ENCODE assay signal across 22 cellular contexts in genomic region chr18:34875150-34875549, GRCh38.
"Had no signal": no experiment of that assay in that cellular context is flagged by ENCODE, and none has a peak within 500 bp of the region (broad histone marks: within the 10 kb centered on the region; RNA-seq: fewer than 3 reads in every experiment).

No MANE protein-coding gene starts in this region.

- H3K36me3 ChIP-seq: spleen, stomach had no signal

- DNase-seq: effector CD8-positive, alpha-beta T cell; kidney; left cardiac atrium; left ventricle myocardium superior; mesenchymal stem cell; midbrain; nephron progenitor cell; spleen; stimulated activated CD4-positive, alpha-beta T cell treated with anti-CD3 and anti-CD28 coated beads, Interleukin-15, amount 100 ng/mL, for 24 hours; stimulated activated CD4-positive, alpha-beta T cell treated with anti-CD3 and anti-CD28 coated beads, Interleukin-1b, Interleukin-23, amount 100 ng/mL, for 48 hours; stimulated activated CD4-positive, alpha-beta T cell treated with anti-CD3 and anti-CD28 coated beads, Interleukin-4, amount 100 ng/mL, for 24 hours; stomach; trophoblast cell had no signal

- H3K4me3 ChIP-seq: coronary artery, esophagus muscularis mucosa, gastroesophageal sphincter, lung, spleen, stomach had no signal

- H3K27me3 Mint-ChIP-seq: progenitor cell of endocrine pancreas had no signal

- H3K4me3 Mint-ChIP-seq: nephron progenitor cell; stimulated activated memory B cell treated with anti-CD40 and anti-IgM and Interleukin-4, amounts not matched to agents 10 μg/mL and 1 μg/mL and 100 μg/mL, for 72 hours had no signal

- H3K4me1 ChIP-seq: spleen had no signal

- H3K27ac ChIP-seq: coronary artery, epithelial cell of prostate, esophagus muscularis mucosa, gastroesophageal sphincter, spleen, stomach had no signal

- FAIRE-seq: endometrium, kidney had no signal

- H3K9me3 Mint-ChIP-seq: nephron progenitor cell; stimulated activated memory B cell treated with anti-CD40 and anti-IgM and Interleukin-4, amounts not matched to agents 10 μg/mL and 1 μg/mL and 100 μg/mL, for 72 hours had no signal

- H3K9me3 ChIP-seq: esophagus muscularis mucosa, gastroesophageal sphincter, spleen, stomach had no signal

- ATAC-seq: gastroesophageal sphincter; left cardiac atrium; left ventricle myocardium superior; sciatic nerve; stimulated activated memory B cell treated with anti-CD40 and anti-IgM and Interleukin-4, amounts not matched to agents 10 μg/mL and 1 μg/mL and 100 μg/mL, for 72 hours had no signal

- H3K4me1 Mint-ChIP-seq: stimulated activated memory B cell treated with anti-CD40 and anti-IgM and Interleukin-4, amounts not matched to agents 10 μg/mL and 1 μg/mL and 100 μg/mL, for 72 hours had no signal

- H3K36me3 Mint-ChIP-seq: stimulated activated memory B cell treated with anti-CD40 and anti-IgM and Interleukin-4, amounts not matched to agents 10 μg/mL and 1 μg/mL and 100 μg/mL, for 72 hours had no signal

- H3K27ac Mint-ChIP-seq: nephron progenitor cell; progenitor cell of endocrine pancreas; stimulated activated memory B cell treated with anti-CD40 and anti-IgM and Interleukin-4, amounts not matched to agents 10 μg/mL and 1 μg/mL and 100 μg/mL, for 72 hours had no signal

- H3K27me3 ChIP-seq: esophagus muscularis mucosa, gastroesophageal sphincter, spleen, stomach had no signal
